Comparison of ENCODE assay signal across 9 cellular contexts in the genomic region with DNA sequence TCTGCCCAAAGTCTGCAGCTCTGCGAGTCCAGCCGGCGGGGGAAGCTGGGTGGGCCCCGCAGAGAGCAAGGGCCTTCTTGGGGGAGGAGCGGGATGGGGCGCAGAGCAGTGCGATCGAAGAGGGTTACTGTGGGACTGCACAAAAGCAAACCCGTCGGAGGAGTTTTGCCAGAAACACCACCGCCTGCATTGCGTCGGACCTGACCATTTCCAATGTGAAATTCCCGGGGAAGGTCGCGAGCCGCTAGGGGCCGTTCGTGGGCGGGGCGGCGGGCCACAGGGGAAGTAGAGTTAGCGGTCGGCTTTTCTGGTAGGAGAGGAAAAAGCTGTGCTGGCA. TPM values are rescaled to one million over a fixed set of nuclear protein-coding genes. Genes with fewer than 3 reads are reported as not detected.
A peak's percentile ranks its signal among the peaks of the same experiment; 100 is the strongest.
DNase-seq lines count a peak whose midpoint lies in the region; ATAC-seq, FAIRE-seq and TF ChIP-seq lines count a peak whose summit lies in the region.
"Had no signal": no experiment of that assay in that cellular context is flagged by ENCODE, and none has a peak within 500 bp of the region (broad histone marks: within the 10 kb centered on the region; RNA-seq: fewer than 3 reads in every experiment).

No MANE protein-coding gene starts in this region.

- no peak for TF ChIP-seq RAD21 in HepG2 (CRISPR knock-in tag; IDR thresholded peaks at IDR 0.05)

- H3K36me3 ChIP-seq in sigmoid colon, result no peaks in the 10 kb centered on the region
- no peaks in the 10 kb centered on the region for H3K36me3 ChIP-seq in HepG2 (replicated peaks in 1 of 2; ENCODE audit: control insufficient read depth in 1 of 2, insufficient read depth in 2 of 2, low read length in 2 of 2)

- TF ChIP-seq CTCF in GM12865 (IDR thresholded peaks at IDR 0.05; ENCODE audit: insufficient read depth, low read depth, low read length, missing control alignments), result no peak
- no peak for TF ChIP-seq CTCF in foreskin keratinocyte (conservative IDR thresholded peaks at IDR 0.05)
- no peak for TF ChIP-seq CTCF in sigmoid colon (IDR thresholded peaks at IDR 0.05)
- no peak for TF ChIP-seq CTCF in HepG2 (CRISPR knock-in tag; IDR thresholded peaks at IDR 0.05)

- no peak overlapping the region for H3K4me2 ChIP-seq in HepG2 (ENCODE audit: low read depth, low read length)

- peaks cover 88% of the 10 kb centered on the region for H3K27me3 ChIP-seq in foreskin keratinocyte
- peaks cover 10 to 48% (median 26%) of the 10 kb centered on the region in 3 donors for H3K27me3 ChIP-seq in sigmoid colon
- peaks cover 7 to 50% of the 10 kb centered on the region in 2 experiments; a peak in 4 of 5 replicates for H3K27me3 ChIP-seq in HepG2 (ENCODE audit: control insufficient read depth in 1 of 2, insufficient read depth in 2 of 2, low read length in 2 of 2)

- CTCF ChIA-PET in HepG2 (lab: Yijun Ruan, JAX; ENCODE audit: low intra/inter-chr PET ratio, low total read pairs), result no interaction called here

- no peak for DNase-seq in GM12865 (ENCODE audit: low read depth)
- DNase-seq in NCI-H774 (lab: John Stamatoyannopoulos, UW), result peak; percentile 21
- no peak for DNase-seq in foreskin keratinocyte
- no peak for DNase-seq in sigmoid colon
- DNase-seq in DMS153 (lab: John Stamatoyannopoulos, UW), result no peak
- no peak for DNase-seq in effector CD8-positive, alpha-beta T cell (lab: John Stamatoyannopoulos, UW)
- DNase-seq in HepG2 (ENCODE audit: low spot score), result no peak
- no peak for DNase-seq in NCI-H1436 treated with DMSO at 0.1 percent for 48 hours (lab: John Stamatoyannopoulos, UW)
- DNase-seq: NK-92 treated with Interleukin-12 subunit alpha and Interleukin-12 subunit beta, amount 100 ng/mL, for 24 hours had no signal

- intact Hi-C loops in sigmoid colon (cut with DNase I), result loop anchor here (5.0 kb wide), 1 partner anchor 88 kb away; no protein-coding TSS in a partner anchor
- intact Hi-C loops in HepG2 (cut with micrococcal nuclease; ENCODE audit: unreplicated experiment), result no loop called here

- no peaks in the 10 kb centered on the region for H3K4me1 ChIP-seq in foreskin keratinocyte
- H3K4me1 ChIP-seq in sigmoid colon, result peaks cover 0 to 32% (median 29%) of the 10 kb centered on the region in 4 donors
- no peaks in the 10 kb centered on the region for H3K4me1 ChIP-seq in HepG2 (ENCODE audit: insufficient read depth, low read length)

- no peaks in the 10 kb centered on the region for H3K9me3 ChIP-seq in sigmoid colon
- H3K9me3 ChIP-seq in HepG2 (ENCODE audit: low read length), result no peaks in the 10 kb centered on the region

- in situ Hi-C loops in HepG2 (cut with HindIII; ENCODE audit: extremely low pct_ligation_motif_present, low pct_unique_long_range_greater_than_20kb), result no loop called here

- H3K27ac ChIP-seq in foreskin keratinocyte, result no peak overlapping the region
- peak overlapping the region in 2 of 4 donors; percentile 52 to 59 for H3K27ac ChIP-seq in sigmoid colon
- H3K27ac ChIP-seq in HepG2 (ENCODE audit: extremely low read length, insufficient read depth, low read length), result no peak overlapping the region

- POLR2A ChIA-PET in HepG2 (lab: Yijun Ruan, JAX), result no interaction called here

- peak overlapping the region; percentile 49 for H3K4me3 ChIP-seq in GM12865 (ENCODE audit: low read depth, low read length)
- peak overlapping the region; percentile 37 to 62 (median 48) for H3K4me3 ChIP-seq in sigmoid colon
- H3K4me3 ChIP-seq in HepG2 (replicated peaks in 1 of 3; ENCODE audit: insufficient read depth in 1 of 3, low read depth in 2 of 3, low read length in 3 of 3), result no peak overlapping the region

- H4K20me1 ChIP-seq in HepG2 (ENCODE audit: insufficient read depth, low read length), result no peaks in the 10 kb centered on the region

- ATAC-seq in foreskin keratinocyte, result peak; percentile 10
- ATAC-seq in HepG2, result no peak; the same call in 2 of the 3 replicates

- H3K79me2 ChIP-seq in HepG2 (ENCODE audit: insufficient read depth, low read length), result no peaks in the 10 kb centered on the region

- FAIRE-seq in HepG2 (lab: Jason Lieb, UNC), result no peak

- TF ChIP-seq POLR2A in sigmoid colon (IDR thresholded peaks at IDR 0.05), result no peak
- TF ChIP-seq POLR2A in HepG2 (IDR thresholded peaks at IDR 0.05; ENCODE audit: insufficient read depth in 1 of 2, low read depth in 2 of 2, low read length in 2 of 2), result no peak

- BruUV-seq in HepG2 (replicated peaks; lab: Mats Ljungman, UMichigan), result no TSS peak

- TF ChIP-seq EP300 in sigmoid colon (IDR thresholded peaks at IDR 0.05) (no peak), HepG2 (IDR thresholded peaks at IDR 0.05; ENCODE audit: low read depth in 2 of 2, low read length in 2 of 2) (no peak), HepG2 (CRISPR knock-in tag; IDR thresholded peaks at IDR 0.05; ENCODE audit: borderline replicate concordance) (no peak)

- WGBS in sigmoid colon, 2 donors, result 2 to 7% methylated on average over 24 of the region's 24 CpGs
- 13% methylated on average over 12 of the region's 24 CpGs for WGBS in HepG2 (ENCODE audit: low lambda C conversion rate)

- no peak overlapping the region for H3K9ac ChIP-seq in HepG2 (ENCODE audit: insufficient read depth, low read depth, low read length)

- H2AFZ ChIP-seq in HepG2 (ENCODE audit: low read length), result no peak overlapping the region

TF ChIP-seq in HepG2, 621 proteins besides CTCF, POLR2A, EP300 and RAD21 (continues in another document):
- no peak for TF ChIP-seq HNRNPH1 (optimal IDR thresholded peaks at IDR 0.05; ENCODE audit: low read depth, low read length)
- no peak for TF ChIP-seq POLR2G (IDR thresholded peaks at IDR 0.05; ENCODE audit: low read depth, low read length)
- TF ChIP-seq DR1 (CRISPR knock-in tag; IDR thresholded peaks at IDR 0.05), result no peak
- TF ChIP-seq MLLT10 (CRISPR knock-in tag; IDR thresholded peaks at IDR 0.05), result no peak
- no peak for TF ChIP-seq ZNF788 (CRISPR knock-in tag; IDR thresholded peaks at IDR 0.05; ENCODE audit: borderline replicate concordance)
- no peak for TF ChIP-seq ZBTB21 (CRISPR knock-in tag; IDR thresholded peaks at IDR 0.05)
- TF ChIP-seq, protein P1, sequence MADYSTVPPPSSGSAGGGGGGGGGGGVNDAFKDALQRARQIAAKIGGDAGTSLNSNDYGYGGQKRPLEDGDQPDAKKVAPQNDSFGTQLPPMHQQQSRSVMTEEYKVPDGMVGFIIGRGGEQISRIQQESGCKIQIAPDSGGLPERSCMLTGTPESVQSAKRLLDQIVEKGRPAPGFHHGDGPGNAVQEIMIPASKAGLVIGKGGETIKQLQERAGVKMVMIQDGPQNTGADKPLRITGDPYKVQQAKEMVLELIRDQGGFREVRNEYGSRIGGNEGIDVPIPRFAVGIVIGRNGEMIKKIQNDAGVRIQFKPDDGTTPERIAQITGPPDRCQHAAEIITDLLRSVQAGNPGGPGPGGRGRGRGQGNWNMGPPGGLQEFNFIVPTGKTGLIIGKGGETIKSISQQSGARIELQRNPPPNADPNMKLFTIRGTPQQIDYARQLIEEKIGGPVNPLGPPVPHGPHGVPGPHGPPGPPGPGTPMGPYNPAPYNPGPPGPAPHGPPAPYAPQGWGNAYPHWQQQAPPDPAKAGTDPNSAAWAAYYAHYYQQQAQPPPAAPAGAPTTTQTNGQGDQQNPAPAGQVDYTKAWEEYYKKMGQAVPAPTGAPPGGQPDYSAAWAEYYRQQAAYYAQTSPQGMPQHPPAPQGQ (CRISPR knock-in tag; IDR thresholded peaks at IDR 0.05; ENCODE audit: borderline replicate concordance), result no peak
- TF ChIP-seq ZBTB7B (CRISPR knock-in tag; IDR thresholded peaks at IDR 0.05), result no peak
- no peak for TF ChIP-seq CSRNP2 (CRISPR knock-in tag; conservative IDR thresholded peaks at IDR 0.05; ENCODE audit: low read depth)

RNA-seq across cellular contexts. Expression of gene KCNA1, which starts 0.3 kb away (rescaled TPM):
- not detected in 2 replicates for total RNA-seq in foreskin keratinocyte
- polyA plus RNA-seq in foreskin keratinocyte, result not detected in 2 replicates
- total RNA-seq in sigmoid colon, result 1 to 10 TPM; 1.4 to 3.8 (median 2.9) TPM
- polyA plus RNA-seq in sigmoid colon, result under 1 TPM in 1 of 3 donors, not detected in 2; 0.07 TPM
- not detected in 2 replicates for total RNA-seq in HepG2 (2016; rRNA removed; fragmentation: Illumina TruSeq; extraction: Trizol)
- not detected in 2 replicates for total RNA-seq in HepG2 (2016; cell fraction: cytosol; rRNA removed; fragmentation: Illumina TruSeq; extraction: Trizol; ENCODE audit: low read depth)
- not detected in 2 replicates for total RNA-seq in HepG2 (2016; cell fraction: insoluble cytoplasmic fraction; rRNA removed; fragmentation: Illumina TruSeq; extraction: Trizol)
- not detected in 2 replicates for total RNA-seq in HepG2 (2016; cell fraction: membrane; rRNA removed; fragmentation: Illumina TruSeq; extraction: Trizol)
- not detected in 2 replicates for total RNA-seq in HepG2 (2016; cell fraction: nucleus; rRNA removed; fragmentation: Illumina TruSeq; extraction: Trizol)
- polyA plus RNA-seq in HepG2 (2011; rRNA removed), result not detected in 2 replicates
- not detected in 2 replicates for polyA plus RNA-seq in HepG2 (2011; cell fraction: cytosol; rRNA removed)
- not detected in 2 replicates for polyA plus RNA-seq in HepG2 (2011; cell fraction: nucleus; rRNA removed)
- not detected in 2 replicates for polyA plus RNA-seq in HepG2 (2012)
- not detected in 2 replicates for polyA plus RNA-seq in HepG2 (2016; cell fraction: cytosol; fragmentation: Illumina TruSeq; extraction: Trizol; ENCODE audit: low read depth)
- not detected in 2 replicates for polyA plus RNA-seq in HepG2 (2016; cell fraction: insoluble cytoplasmic fraction; fragmentation: Illumina TruSeq; extraction: Trizol; ENCODE audit: low read depth)
- polyA plus RNA-seq in HepG2 (2016; cell fraction: membrane; fragmentation: Illumina TruSeq; extraction: Trizol; ENCODE audit: low read depth), result not detected in 2 replicates
- not detected in 2 replicates for polyA plus RNA-seq in HepG2 (2016; cell fraction: nucleus; fragmentation: Illumina TruSeq; extraction: Trizol; ENCODE audit: insufficient read depth, low read depth)
- polyA minus RNA-seq in HepG2 (2011; rRNA and poly(A)+ RNA removed; ENCODE audit: low replicate concordance), result not detected in 2 replicates
- not detected in 2 replicates for polyA minus RNA-seq in HepG2 (2011; cell fraction: cytosol; rRNA and poly(A)+ RNA removed)
- polyA minus RNA-seq in HepG2 (2011; cell fraction: nucleus; rRNA and poly(A)+ RNA removed), result not detected in 2 replicates

Comparison
In these comparisons a context has a peak if more than half of its experiments do, and no peak if none do; other contexts are left out.
1. H3K4me3 ChIP-seq: peak in GM12865 (single experiment) and sigmoid colon (4 of 4); none in HepG2 (0 of 3).